In genomic region chr16:58129097-58129936, GRCh38 we compare ENCODE assay signal across 8 cellular contexts. TPM values are rescaled to one million over a fixed set of nuclear protein-coding genes. Genes with fewer than 3 reads are reported as not detected.
DNase-seq lines count a peak whose midpoint lies in the region; ATAC-seq and TF ChIP-seq lines count a peak whose summit lies in the region.

CFAP20 (minus strand) TSS chr16:58129381; CDS start chr16:58129115, 266 bp downstream.

- H4K20me1 ChIP-seq in OCI-LY1 (ENCODE audit: insufficient read depth, low read length), result no peaks in the 10 kb centered on the region

- H3K4me1 ChIP-seq in HUES64 (ENCODE audit: insufficient read depth, low read length) (peaks cover 16% of the 10 kb centered on the region), OCI-LY1 (ENCODE audit: insufficient read depth, low read length, severe bottlenecking) (peaks cover 31% of the 10 kb centered on the region)

- H3K9me3 Mint-ChIP-seq in Calu3 (ENCODE audit: low read depth, unreplicated experiment), result no peaks in the 10 kb centered on the region

- peak within 1 kb of the TSS; percentile 68 for H3K4me3 Mint-ChIP-seq in Calu3 (ENCODE audit: low read depth, unreplicated experiment)

- peak within 1 kb of the TSS; percentile 100 for H3K4me2 ChIP-seq in OCI-LY1 (ENCODE audit: low read length)

- intact Hi-C loops in Calu3 (cut with micrococcal nuclease; ENCODE audit: unreplicated experiment), result loop anchor here (5.0 to 10.0 kb wide), 3 partner anchors 237 to 395 kb away; partner anchors contain the start of gene KATNB1

- H3K4me3 ChIP-seq in HUES64 (ENCODE audit: low read length) (peak within 1 kb of the TSS; percentile 88), OCI-LY1 (ENCODE audit: low read depth, low read length, poor library complexity, severe bottlenecking) (peak within 1 kb of the TSS; percentile 82)

- peaks cover 28% of the 10 kb centered on the region for H3K36me3 Mint-ChIP-seq in Calu3 (ENCODE audit: insufficient read depth, unreplicated experiment)

- H3K9ac ChIP-seq in HUES64 (ENCODE audit: low read depth, low read length), result peak within 1 kb of the TSS; percentile 92
- H3K9ac ChIP-seq in OCI-LY1 (ENCODE audit: low read length), result peak within 1 kb of the TSS; percentile 87

- H3K9me3 ChIP-seq in HUES64 (ENCODE audit: insufficient read depth, low read depth, low read length) (no peaks in the 10 kb centered on the region), OCI-LY1 (ENCODE audit: low read length) (no peaks in the 10 kb centered on the region)

- no peak within 1 kb of the TSS for H2AFZ ChIP-seq in OCI-LY1 (ENCODE audit: low read length)

- TF ChIP-seq CTCF in Calu3 (IDR thresholded peaks at IDR 0.05; ENCODE audit: unreplicated experiment) (no peak), OCI-LY1 (IDR thresholded peaks at IDR 0.05; ENCODE audit: low read length) (no peak)

- no peaks in the 10 kb centered on the region for H3K27me3 Mint-ChIP-seq in Calu3 (ENCODE audit: unreplicated experiment)

- H3K36me3 ChIP-seq in HUES64 (ENCODE audit: insufficient read depth, low read length), result no peaks in the 10 kb centered on the region
- no peaks in the 10 kb centered on the region for H3K36me3 ChIP-seq in OCI-LY1 (ENCODE audit: insufficient read depth, low read length)

- 2% methylated on average over 70 of the region's 70 CpGs for WGBS in HUES64

- CTCF ChIA-PET in Calu3 (lab: Charles Lee), result interaction anchor here (0.5 to 1.7 kb wide), 14 partner anchors 11 to 815 kb away, joined by 3 to 13 read pairs (median 3); no protein-coding TSS in a partner anchor

- H3K4me1 Mint-ChIP-seq in Calu3 (ENCODE audit: low read depth, unreplicated experiment), result peaks cover 34% of the 10 kb centered on the region

- H3K27me3 ChIP-seq in HUES64 (ENCODE audit: insufficient read depth, low read length) (no peaks in the 10 kb centered on the region), OCI-LY1 (ENCODE audit: insufficient read depth, low read length) (no peaks in the 10 kb centered on the region)

- BruUV-seq in Calu3 (replicated peaks; lab: Mats Ljungman, UMichigan), result no TSS peak

- peak within 1 kb of the TSS; percentile 63 for H3K27ac Mint-ChIP-seq in Calu3 (ENCODE audit: unreplicated experiment)

- DNase-seq in Calu3 (peak; percentile 99), mesenteric fat pad (ENCODE audit: low spot score) (peak; percentile 99)
- peak; percentile 95 for DNase-seq in activated CD8-positive, alpha-beta memory T cell treated with anti-CD3 and anti-CD28 coated beads, Interleukin-2, amount 50 U/mL, for 4 hours
- DNase-seq in stimulated activated CD8-positive, alpha-beta memory T cell treated with anti-CD3 and anti-CD28 coated beads, Interleukin-15, amount 100 ng/mL, for 24 hours (ENCODE audit: low read depth), result peak; percentile 82

- no peaks in the 10 kb centered on the region for H3F3A ChIP-seq in OCI-LY1 (ENCODE audit: insufficient read depth, low read length)

- peaks cover 43% of the 10 kb centered on the region for H3K79me2 ChIP-seq in OCI-LY1 (ENCODE audit: insufficient read depth, low read length)

- in situ Hi-C loops in endometrial microvascular endothelial cells (cut with HindIII; ENCODE audit: inconsistent ontology term, low pct_unique_long_range_greater_than_20kb, low sequenced_read_pairs), result loop anchor here (10.0 kb wide), 1 partner anchor 95 kb away; no protein-coding TSS in a partner anchor

- no peaks in the 10 kb centered on the region for H3K9me2 ChIP-seq in OCI-LY1 (ENCODE audit: low read depth, low read length)

- H3K27ac ChIP-seq in HUES64 (ENCODE audit: low read depth, low read length) (peak within 1 kb of the TSS; percentile 96), OCI-LY1 (ENCODE audit: low read depth, low read length, poor library complexity, severe bottlenecking) (peak within 1 kb of the TSS; percentile 83)

- peak; percentile 78 for ATAC-seq in GM21447 (IDR thresholded peaks at IDR 0.05; ENCODE audit: unreplicated experiment)

RNA-seq across cellular contexts. Expression of gene CFAP20, which starts in this region (rescaled TPM):
- total RNA-seq in Calu3 (2022) (54.1 and 63.8 TPM in 2 replicates), endometrial microvascular endothelial cells (ENCODE audit: inconsistent ontology term) (94.6 TPM), mesenteric fat pad (28.5 TPM)
- 51.8 TPM for polyA plus RNA-seq in HUES64 (2013, experiment 1 of 2)
- polyA plus RNA-seq in HUES64 (2013, experiment 2 of 2), result 57.4 TPM

Comparison
In these comparisons a context has a peak if more than half of its experiments do, and no peak if none do; other contexts are left out.
1. Peak in every context shown above with its lines: DNase-seq, ATAC-seq, H3K4me3 ChIP-seq and H3K27ac ChIP-seq.